In the genomic region with DNA sequence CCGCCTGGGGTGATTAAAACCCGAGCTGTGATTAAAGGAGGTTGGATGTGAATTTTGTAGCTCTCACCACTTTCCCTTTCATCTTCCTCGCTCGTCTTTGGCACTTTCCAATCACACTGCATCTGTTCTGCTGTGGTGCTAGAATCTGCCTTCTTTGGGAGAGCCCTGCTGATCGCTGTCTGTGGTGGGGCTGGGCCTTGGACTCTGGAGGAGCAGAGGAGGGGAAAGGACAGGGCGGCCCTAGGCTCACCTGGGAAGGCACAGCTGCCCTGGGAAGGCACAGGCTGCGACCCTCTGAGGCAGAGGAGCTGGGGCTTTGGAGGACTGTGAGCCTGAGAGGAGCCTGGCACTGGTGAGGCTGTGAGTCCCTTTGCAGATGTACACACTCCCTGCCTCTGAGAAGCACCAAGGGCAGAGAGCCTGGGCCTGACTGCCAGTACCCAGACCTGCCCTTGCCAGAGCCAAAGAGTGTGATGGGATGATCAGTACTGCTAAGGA, we compare ENCODE assay signal across 19 cellular contexts.
A peak's percentile ranks its signal among the peaks of the same experiment; 100 is the strongest.
DNase-seq lines count a peak whose midpoint lies in the region; ATAC-seq and TF ChIP-seq lines count a peak whose summit lies in the region.
"Had no signal": no experiment of that assay in that cellular context is flagged by ENCODE, and none has a peak within 500 bp of the region (broad histone marks: within the 10 kb centered on the region; RNA-seq: fewer than 3 reads in every experiment).

No MANE protein-coding gene starts in this region.

- H3K79me2 ChIP-seq in mammary epithelial cell (ENCODE audit: insufficient read depth, low read length) = no peaks in the 10 kb centered on the region

- no peak for TF ChIP-seq EP300 in upper lobe of left lung (IDR thresholded peaks at IDR 0.05)

- H3K4me2 ChIP-seq in mammary epithelial cell (ENCODE audit: insufficient read depth, low read depth, low read length) = no peak overlapping the region
- H3K4me2 ChIP-seq: A549 had no signal

- no peak overlapping the region for H3K9ac ChIP-seq in mammary epithelial cell (ENCODE audit: insufficient read depth, low read length)

- in situ Hi-C loops in mammary epithelial cell (cut with MboI; ENCODE audit: low sequenced_read_pairs in 2 of 2) = no loop called here

- TF ChIP-seq CTCF in breast epithelium (IDR thresholded peaks at IDR 0.05) (no peak), mammary epithelial cell (conservative IDR thresholded peaks at IDR 0.05 in 1 of 2, IDR thresholded peaks at IDR 0.05 in 1 of 2; ENCODE audit: extremely low read depth in 1 of 2, insufficient read depth in 1 of 2, low read depth in 1 of 2, low read length in 2 of 2) (no peak), lung (IDR thresholded peaks at IDR 0.05; ENCODE audit: control extremely low read depth, extremely low read depth) (no peak), upper lobe of left lung (IDR thresholded peaks at IDR 0.05) (no peak)

- WGBS in mammary epithelial cell (ENCODE audit: low coverage, missing lambda C conversion rate) = 77% methylated on average over 4 of the region's 7 CpGs
- WGBS in lung, 2 donors = 81 to 86% methylated on average over 7 of the region's 7 CpGs
- 73 to 76% methylated on average over 7 of the region's 7 CpGs for WGBS in upper lobe of left lung, 2 donors

- CTCF ChIA-PET in mammary epithelial cell (lab: Charles Lee; ENCODE audit: low non-redundant PET) = no interaction called here

- intact Hi-C loops in breast epithelium (cut with DNase I; ENCODE audit: low total_unique reads) = no loop called here
- intact Hi-C loops in mammary epithelial cell (cut with micrococcal nuclease) = no loop called here

- H2AFZ ChIP-seq in mammary epithelial cell (ENCODE audit: low read depth, low read length) = no peak overlapping the region

- H4K20me1 ChIP-seq in mammary epithelial cell (ENCODE audit: insufficient read depth, low read length) = no peaks in the 10 kb centered on the region

- H3K27me3 ChIP-seq in breast epithelium = no peaks in the 10 kb centered on the region
- peaks cover 2% of the 10 kb centered on the region for H3K27me3 ChIP-seq in mammary epithelial cell (ENCODE audit: insufficient read depth, low read length)
- H3K27me3 ChIP-seq in H7 (ENCODE audit: control insufficient read depth, insufficient read depth, low read length) = no peaks in the 10 kb centered on the region
- no peaks in the 10 kb centered on the region for H3K27me3 ChIP-seq in lung (ENCODE audit: control insufficient read depth, insufficient read depth)
- no peaks in the 10 kb centered on the region for H3K27me3 ChIP-seq in upper lobe of left lung

- ATAC-seq in lung (ENCODE audit: insufficient read depth, low FRiP score) (no peak), upper lobe of left lung (ENCODE audit: low FRiP score in 2 of 2) (no peak), GM21619 (IDR thresholded peaks at IDR 0.05; ENCODE audit: unreplicated experiment) (no peak)
- ATAC-seq: A549, PC-3 had no signal

- BruUV-seq in mammary epithelial cell (replicated peaks; lab: Mats Ljungman, UMichigan) = no TSS peak

- TF ChIP-seq POLR2A in breast epithelium (IDR thresholded peaks at IDR 0.05) = no peak
- no peak for TF ChIP-seq POLR2A in upper lobe of left lung (IDR thresholded peaks at IDR 0.05)

- H3K4me3 ChIP-seq in breast epithelium (no peak overlapping the region), mammary epithelial cell (replicated peaks in 1 of 3; ENCODE audit: insufficient read depth in 1 of 3, low read depth in 2 of 3, low read length in 3 of 3) (no peak overlapping the region), H7 (ENCODE audit: insufficient read depth, low read depth, low read length) (no peak overlapping the region), lung (no peak overlapping the region), upper lobe of left lung (no peak overlapping the region)
- H3K4me3 ChIP-seq: A549 had no signal

- DNase-seq in breast epithelium (ENCODE audit: low spot score in 2 of 2) = peak; percentile 2 to 42
- DNase-seq in mammary epithelial cell = no peak
- DNase-seq in H7 = peak; percentile 33
- DNase-seq in lung (ENCODE audit: low spot score) = peak; percentile 16
- DNase-seq in upper lobe of left lung = peak; percentile 17 to 27
- no peak for DNase-seq in NCI-H187 (lab: John Stamatoyannopoulos, UW)
- DNase-seq: C1 segment of cervical spinal cord, DMS 273 treated with DMSO at 0.1 percent for 48 hours, GF-D8, KBM-7, MV-4-11, NCI-H1417 treated with DMSO at 0.1 percent for 48 hours, NCI-H2029 treated with DMSO at 0.1 percent for 48 hours, NCI-H510A, NCI-H774, PC-3 had no signal

- H3K27ac ChIP-seq in breast epithelium (no peak overlapping the region), mammary epithelial cell (ENCODE audit: insufficient read depth, low read depth, low read length) (no peak overlapping the region), lung (ENCODE audit: low read depth in 1 of 2, low read length in 1 of 2) (no peak overlapping the region), upper lobe of left lung (no peak overlapping the region)
- H3K27ac ChIP-seq: A549, RWPE1 had no signal

- H3K9me3 ChIP-seq in breast epithelium (no peaks in the 10 kb centered on the region), mammary epithelial cell (replicated peaks; ENCODE audit: insufficient read depth, low read length) (no peaks in the 10 kb centered on the region), lung (ENCODE audit: control insufficient read depth in 2 of 2, insufficient read depth in 1 of 2, low read length in 1 of 2) (peaks cover 0 to 5% of the 10 kb centered on the region in 2 donors), upper lobe of left lung (no peaks in the 10 kb centered on the region)
- H3K9me3 ChIP-seq: A549 had no signal

- H3K36me3 ChIP-seq in breast epithelium (no peaks in the 10 kb centered on the region), mammary epithelial cell (ENCODE audit: insufficient read depth, low read length) (no peaks in the 10 kb centered on the region), H7 (replicated peaks; ENCODE audit: control insufficient read depth, insufficient read depth, low read length) (no peaks in the 10 kb centered on the region), lung (ENCODE audit: control insufficient read depth in 2 of 2, insufficient read depth in 2 of 2, low read length in 2 of 2) (no peaks in the 10 kb centered on the region), upper lobe of left lung (no peaks in the 10 kb centered on the region)

- H3K4me1 ChIP-seq in breast epithelium = no peaks in the 10 kb centered on the region
- no peaks in the 10 kb centered on the region for H3K4me1 ChIP-seq in mammary epithelial cell (ENCODE audit: insufficient read depth, low read length)
- no peaks in the 10 kb centered on the region for H3K4me1 ChIP-seq in lung (ENCODE audit: control insufficient read depth in 2 of 2, insufficient read depth in 2 of 2, low read length in 2 of 2)
- H3K4me1 ChIP-seq in upper lobe of left lung = no peaks in the 10 kb centered on the region
- H3K4me1 ChIP-seq: A549 had no signal

- dilution Hi-C loops in mammary epithelial cell (cut with HindIII; ENCODE audit: low sequenced_read_pairs) = no loop called here

Comparison
In these comparisons a context has a peak if more than half of its experiments do, and no peak if none do; other contexts are left out.
1. DNase-seq: peak in breast epithelium (2 of 2), H7 (single experiment), lung (single experiment) and upper lobe of left lung (2 of 2); none in mammary epithelial cell (single experiment) and NCI-H187 (0 of 2).